ENCODE assay signal across 2 cellular contexts in the genomic region with DNA sequence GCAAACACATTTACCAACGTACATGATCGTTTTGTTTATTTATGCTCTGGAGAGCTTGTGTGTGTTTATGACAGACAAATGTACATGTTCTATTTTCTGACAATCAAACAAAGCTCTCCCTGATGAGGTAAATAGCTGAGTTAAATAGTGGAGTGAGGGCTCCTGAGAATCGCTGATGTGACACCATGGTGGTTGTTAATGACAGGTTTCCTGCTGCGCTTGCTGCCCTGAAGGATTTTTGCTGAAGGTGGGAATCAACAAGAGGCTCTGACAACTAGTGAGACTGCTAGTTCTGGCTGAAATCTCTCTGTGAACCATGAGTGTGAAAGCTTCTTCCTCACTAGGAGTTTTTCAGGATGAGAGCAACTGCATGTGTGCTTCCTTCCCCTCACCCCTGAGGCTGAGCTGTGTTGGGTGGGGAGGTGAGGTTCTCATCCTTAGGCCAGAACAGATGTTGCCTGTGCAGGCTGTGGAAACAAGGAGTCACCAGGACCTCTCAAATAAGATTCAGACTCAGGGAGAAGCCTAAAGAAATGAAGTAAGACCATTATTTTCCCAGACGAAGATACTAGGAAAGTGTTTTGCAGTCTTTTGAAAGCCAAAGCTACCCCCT.
TF ChIP-seq lines count a peak whose summit lies in the region.

No MANE protein-coding gene starts in this region.

TF ChIP-seq in WTC11, 78 proteins besides CTCF, POLR2A, EP300 and RAD21 (continued from another document):
- TF ChIP-seq, protein P1, sequence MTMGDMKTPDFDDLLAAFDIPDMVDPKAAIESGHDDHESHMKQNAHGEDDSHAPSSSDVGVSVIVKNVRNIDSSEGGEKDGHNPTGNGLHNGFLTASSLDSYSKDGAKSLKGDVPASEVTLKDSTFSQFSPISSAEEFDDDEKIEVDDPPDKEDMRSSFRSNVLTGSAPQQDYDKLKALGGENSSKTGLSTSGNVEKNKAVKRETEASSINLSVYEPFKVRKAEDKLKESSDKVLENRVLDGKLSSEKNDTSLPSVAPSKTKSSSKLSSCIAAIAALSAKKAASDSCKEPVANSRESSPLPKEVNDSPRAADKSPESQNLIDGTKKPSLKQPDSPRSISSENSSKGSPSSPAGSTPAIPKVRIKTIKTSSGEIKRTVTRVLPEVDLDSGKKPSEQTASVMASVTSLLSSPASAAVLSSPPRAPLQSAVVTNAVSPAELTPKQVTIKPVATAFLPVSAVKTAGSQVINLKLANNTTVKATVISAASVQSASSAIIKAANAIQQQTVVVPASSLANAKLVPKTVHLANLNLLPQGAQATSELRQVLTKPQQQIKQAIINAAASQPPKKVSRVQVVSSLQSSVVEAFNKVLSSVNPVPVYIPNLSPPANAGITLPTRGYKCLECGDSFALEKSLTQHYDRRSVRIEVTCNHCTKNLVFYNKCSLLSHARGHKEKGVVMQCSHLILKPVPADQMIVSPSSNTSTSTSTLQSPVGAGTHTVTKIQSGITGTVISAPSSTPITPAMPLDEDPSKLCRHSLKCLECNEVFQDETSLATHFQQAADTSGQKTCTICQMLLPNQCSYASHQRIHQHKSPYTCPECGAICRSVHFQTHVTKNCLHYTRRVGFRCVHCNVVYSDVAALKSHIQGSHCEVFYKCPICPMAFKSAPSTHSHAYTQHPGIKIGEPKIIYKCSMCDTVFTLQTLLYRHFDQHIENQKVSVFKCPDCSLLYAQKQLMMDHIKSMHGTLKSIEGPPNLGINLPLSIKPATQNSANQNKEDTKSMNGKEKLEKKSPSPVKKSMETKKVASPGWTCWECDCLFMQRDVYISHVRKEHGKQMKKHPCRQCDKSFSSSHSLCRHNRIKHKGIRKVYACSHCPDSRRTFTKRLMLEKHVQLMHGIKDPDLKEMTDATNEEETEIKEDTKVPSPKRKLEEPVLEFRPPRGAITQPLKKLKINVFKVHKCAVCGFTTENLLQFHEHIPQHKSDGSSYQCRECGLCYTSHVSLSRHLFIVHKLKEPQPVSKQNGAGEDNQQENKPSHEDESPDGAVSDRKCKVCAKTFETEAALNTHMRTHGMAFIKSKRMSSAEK (CRISPR knock-in tag; IDR thresholded peaks at IDR 0.05; ENCODE audit: borderline replicate concordance): no peak
- TF ChIP-seq, protein P2, sequence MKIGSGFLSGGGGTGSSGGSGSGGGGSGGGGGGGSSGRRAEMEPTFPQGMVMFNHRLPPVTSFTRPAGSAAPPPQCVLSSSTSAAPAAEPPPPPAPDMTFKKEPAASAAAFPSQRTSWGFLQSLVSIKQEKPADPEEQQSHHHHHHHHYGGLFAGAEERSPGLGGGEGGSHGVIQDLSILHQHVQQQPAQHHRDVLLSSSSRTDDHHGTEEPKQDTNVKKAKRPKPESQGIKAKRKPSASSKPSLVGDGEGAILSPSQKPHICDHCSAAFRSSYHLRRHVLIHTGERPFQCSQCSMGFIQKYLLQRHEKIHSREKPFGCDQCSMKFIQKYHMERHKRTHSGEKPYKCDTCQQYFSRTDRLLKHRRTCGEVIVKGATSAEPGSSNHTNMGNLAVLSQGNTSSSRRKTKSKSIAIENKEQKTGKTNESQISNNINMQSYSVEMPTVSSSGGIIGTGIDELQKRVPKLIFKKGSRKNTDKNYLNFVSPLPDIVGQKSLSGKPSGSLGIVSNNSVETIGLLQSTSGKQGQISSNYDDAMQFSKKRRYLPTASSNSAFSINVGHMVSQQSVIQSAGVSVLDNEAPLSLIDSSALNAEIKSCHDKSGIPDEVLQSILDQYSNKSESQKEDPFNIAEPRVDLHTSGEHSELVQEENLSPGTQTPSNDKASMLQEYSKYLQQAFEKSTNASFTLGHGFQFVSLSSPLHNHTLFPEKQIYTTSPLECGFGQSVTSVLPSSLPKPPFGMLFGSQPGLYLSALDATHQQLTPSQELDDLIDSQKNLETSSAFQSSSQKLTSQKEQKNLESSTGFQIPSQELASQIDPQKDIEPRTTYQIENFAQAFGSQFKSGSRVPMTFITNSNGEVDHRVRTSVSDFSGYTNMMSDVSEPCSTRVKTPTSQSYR (CRISPR knock-in tag; IDR thresholded peaks at IDR 0.05): no peak
- TF ChIP-seq ETV6 (CRISPR knock-in tag; IDR thresholded peaks at IDR 0.05): no peak
- TF ChIP-seq GABPB1 (CRISPR knock-in tag; IDR thresholded peaks at IDR 0.05): no peak
- no peak for TF ChIP-seq IRF2 (CRISPR knock-in tag; IDR thresholded peaks at IDR 0.05; ENCODE audit: borderline replicate concordance, low read depth)
- TF ChIP-seq CREB1 (CRISPR knock-in tag; IDR thresholded peaks at IDR 0.05): no peak
- no peak for TF ChIP-seq ZNF396 (CRISPR knock-in tag; IDR thresholded peaks at IDR 0.05; ENCODE audit: borderline replicate concordance)
- TF ChIP-seq ESRRA (CRISPR knock-in tag; IDR thresholded peaks at IDR 0.05; ENCODE audit: borderline replicate concordance): no peak

TF ChIP-seq in HepG2, 621 proteins besides CTCF, POLR2A, EP300 and RAD21 (continued from another document):
- TF ChIP-seq, protein P3, sequence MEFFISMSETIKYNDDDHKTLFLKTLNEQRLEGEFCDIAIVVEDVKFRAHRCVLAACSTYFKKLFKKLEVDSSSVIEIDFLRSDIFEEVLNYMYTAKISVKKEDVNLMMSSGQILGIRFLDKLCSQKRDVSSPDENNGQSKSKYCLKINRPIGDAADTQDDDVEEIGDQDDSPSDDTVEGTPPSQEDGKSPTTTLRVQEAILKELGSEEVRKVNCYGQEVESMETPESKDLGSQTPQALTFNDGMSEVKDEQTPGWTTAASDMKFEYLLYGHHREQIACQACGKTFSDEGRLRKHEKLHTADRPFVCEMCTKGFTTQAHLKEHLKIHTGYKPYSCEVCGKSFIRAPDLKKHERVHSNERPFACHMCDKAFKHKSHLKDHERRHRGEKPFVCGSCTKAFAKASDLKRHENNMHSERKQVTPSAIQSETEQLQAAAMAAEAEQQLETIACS (CRISPR knock-in tag; IDR thresholded peaks at IDR 0.05): no peak
- TF ChIP-seq ELF4 (CRISPR knock-in tag; IDR thresholded peaks at IDR 0.05; ENCODE audit: borderline replicate concordance): no peak
